In genomic region chr13:95643471-95643813, GRCh38 we compare ENCODE assay signal across 8 cellular contexts. TPM values are rescaled to one million over a fixed set of nuclear protein-coding genes. Genes with fewer than 3 reads are reported as not detected.
A peak's percentile ranks its signal among the peaks of the same experiment; 100 is the strongest.
DNase-seq lines count a peak whose midpoint lies in the region; ATAC-seq and TF ChIP-seq lines count a peak whose summit lies in the region.

No MANE protein-coding gene starts in this region.

- POLR2A ChIA-PET in A673 (lab: Charles Lee; ENCODE audit: low non-redundant PET) = no interaction called here

- no peak overlapping the region for H3K27ac Mint-ChIP-seq in activated CD8-positive, alpha-beta memory T cell treated with anti-CD3 and anti-CD28 coated beads, Interleukin-2, amount 10 ng/mL, durations not matched to agents 7 days and 5 days
- H3K27ac Mint-ChIP-seq in T-helper 17 cell = no peak overlapping the region
- no peak overlapping the region for H3K27ac Mint-ChIP-seq in glutamatergic neuron (ENCODE audit: unreplicated experiment)

- H3K9me3 ChIP-seq in T-helper 17 cell (ENCODE audit: control insufficient read depth, low read length, poor library complexity, severe bottlenecking) (no peaks in the 10 kb centered on the region), A673 (ENCODE audit: low read depth, low read length, poor library complexity, severe bottlenecking) (no peaks in the 10 kb centered on the region)

- TF ChIP-seq CTCF in glutamatergic neuron (IDR thresholded peaks at IDR 0.05; ENCODE audit: partially characterized antibody, unreplicated experiment) (no peak), A673 (conservative IDR thresholded peaks at IDR 0.05; ENCODE audit: low read depth, low read length) (no peak)

- peaks cover 57% of the 10 kb centered on the region for H3K27me3 ChIP-seq in A673 (replicated peaks; ENCODE audit: insufficient read depth, low read depth, low read length, poor library complexity)

- BruUV-seq in A673 (replicated peaks; lab: Mats Ljungman, UMichigan) = no TSS peak

- no peaks in the 10 kb centered on the region for H3K36me3 ChIP-seq in A673 (ENCODE audit: insufficient read depth, low read length, poor library complexity, severe bottlenecking)

- H3K4me3 ChIP-seq in skeletal muscle cell (ENCODE audit: low read depth, low read length) (peak overlapping the region; percentile 76), A673 (ENCODE audit: low read depth, low read length, poor library complexity, severe bottlenecking) (no peak overlapping the region)

- no peak for ATAC-seq in activated CD8-positive, alpha-beta memory T cell treated with anti-CD3 and anti-CD28 coated beads, Interleukin-2, amount 10 ng/mL, durations not matched to agents 7 days and 5 days
- ATAC-seq in T-helper 17 cell (no peak), GM18868 (IDR thresholded peaks at IDR 0.05; ENCODE audit: unreplicated experiment) (no peak), GM21526 (IDR thresholded peaks at IDR 0.05; ENCODE audit: low FRiP score, unreplicated experiment) (no peak)

- intact Hi-C loops in A673 (cut with micrococcal nuclease; ENCODE audit: unreplicated experiment) = no loop called here

- CTCF ChIA-PET in activated CD8-positive, alpha-beta memory T cell treated with anti-CD3 and anti-CD28 coated beads, Interleukin-2, amount 10 ng/mL, durations not matched to agents 7 days and 5 days (lab: Charles Lee) = interaction anchor here (1.5 kb wide), 1 partner anchor 19 kb away, joined by 3 read pairs; no protein-coding TSS in a partner anchor
- CTCF ChIA-PET in A673 (lab: Charles Lee) = no interaction called here

- DNase-seq in activated CD8-positive, alpha-beta memory T cell treated with anti-CD3 and anti-CD28 coated beads, Interleukin-2, amount 10 ng/mL, durations not matched to agents 7 days and 5 days = no peak
- DNase-seq in activated CD8-positive, alpha-beta memory T cell treated with anti-CD3 and anti-CD28 coated beads, Interleukin-2, amount 50 U/mL, for 48 hours = no peak
- no peak for DNase-seq in T-helper 17 cell
- no peak for DNase-seq in glutamatergic neuron
- DNase-seq in skeletal muscle cell (ENCODE audit: low read depth) = no peak
- no peak for DNase-seq in A673 (ENCODE audit: low spot score)

- peak overlapping the region; percentile 52 for H3K4me3 Mint-ChIP-seq in activated CD8-positive, alpha-beta memory T cell treated with anti-CD3 and anti-CD28 coated beads, Interleukin-2, amount 10 ng/mL, durations not matched to agents 7 days and 5 days
- H3K4me3 Mint-ChIP-seq in T-helper 17 cell (peak overlapping the region; percentile 36), glutamatergic neuron (ENCODE audit: unreplicated experiment) (peak overlapping the region; percentile 88)

- peaks cover 63% of the 10 kb centered on the region for H3K27me3 Mint-ChIP-seq in activated CD8-positive, alpha-beta memory T cell treated with anti-CD3 and anti-CD28 coated beads, Interleukin-2, amount 10 ng/mL, durations not matched to agents 7 days and 5 days
- H3K27me3 Mint-ChIP-seq in T-helper 17 cell = peaks cover 47% of the 10 kb centered on the region
- H3K27me3 Mint-ChIP-seq in glutamatergic neuron (ENCODE audit: unreplicated experiment) = peaks cover 10% of the 10 kb centered on the region

- no peaks in the 10 kb centered on the region for H3K4me1 ChIP-seq in A673 (ENCODE audit: insufficient read depth, low read length, poor library complexity, severe bottlenecking)

- peaks cover 12% of the 10 kb centered on the region for H3K4me1 Mint-ChIP-seq in activated CD8-positive, alpha-beta memory T cell treated with anti-CD3 and anti-CD28 coated beads, Interleukin-2, amount 10 ng/mL, durations not matched to agents 7 days and 5 days
- H3K4me1 Mint-ChIP-seq in T-helper 17 cell = peaks cover 2% of the 10 kb centered on the region
- H3K4me1 Mint-ChIP-seq in glutamatergic neuron (ENCODE audit: low read depth, unreplicated experiment) = peaks cover 12% of the 10 kb centered on the region

- no peaks in the 10 kb centered on the region for H3K36me3 Mint-ChIP-seq in activated CD8-positive, alpha-beta memory T cell treated with anti-CD3 and anti-CD28 coated beads, Interleukin-2, amount 10 ng/mL, durations not matched to agents 7 days and 5 days
- H3K36me3 Mint-ChIP-seq in T-helper 17 cell (ENCODE audit: low read depth) (no peaks in the 10 kb centered on the region), glutamatergic neuron (ENCODE audit: unreplicated experiment) (no peaks in the 10 kb centered on the region)

- H3K27ac ChIP-seq in A673 (ENCODE audit: low read depth, low read length, poor library complexity, severe bottlenecking) = no peak overlapping the region

- H3K9me3 Mint-ChIP-seq in activated CD8-positive, alpha-beta memory T cell treated with anti-CD3 and anti-CD28 coated beads, Interleukin-2, amount 10 ng/mL, durations not matched to agents 7 days and 5 days (ENCODE audit: low read depth) = no peaks in the 10 kb centered on the region
- H3K9me3 Mint-ChIP-seq in glutamatergic neuron (ENCODE audit: unreplicated experiment) = peaks cover 2% of the 10 kb centered on the region

RNA-seq across cellular contexts. Expression of gene DZIP1, which starts 1.1 kb away (rescaled TPM):
- 1 to 10 TPM in 1 of 2 experiments, under 1 TPM in 1; 0.26 to 1.3 TPM for total RNA-seq in activated CD8-positive, alpha-beta memory T cell treated with anti-CD3 and anti-CD28 coated beads, Interleukin-2, amount 10 ng/mL, durations not matched to agents 7 days and 5 days
- total RNA-seq in T-helper 17 cell (not detected), glutamatergic neuron (ENCODE audit: unreplicated experiment) (18.1 TPM), A673 (2021) (6.1 and 8.6 TPM in 2 replicates)

RNA-seq across cellular contexts. Expression of gene DNAJC3, which starts 33.5 kb away (rescaled TPM):
- 10 to 100 TPM; 13.0 to 21.0 TPM for total RNA-seq in activated CD8-positive, alpha-beta memory T cell treated with anti-CD3 and anti-CD28 coated beads, Interleukin-2, amount 10 ng/mL, durations not matched to agents 7 days and 5 days
- total RNA-seq in T-helper 17 cell (10 to 100 TPM; 20.8 to 24.5 TPM), glutamatergic neuron (ENCODE audit: unreplicated experiment) (9.5 TPM), A673 (2021) (21.4 and 21.5 TPM in 2 replicates)

Comparison
In these comparisons a context has a peak if more than half of its experiments do, and no peak if none do; other contexts are left out.
1. H3K4me3 Mint-ChIP-seq: peak in every context shown above with its lines; median percentile 88 in glutamatergic neuron; 52 in activated CD8-positive, alpha-beta memory T cell treated with anti-CD3 and anti-CD28 coated beads, Interleukin-2, amount 10 ng/mL, durations not matched to agents 7 days and 5 days; 36 in T-helper 17 cell.